8 cellular contexts compared by ENCODE assay signal in genomic region chr5:140175367-140176027, GRCh38. TPM values are rescaled to one million over a fixed set of nuclear protein-coding genes. Genes with fewer than 3 reads are reported as not detected.
A peak's percentile ranks its signal among the peaks of the same experiment; 100 is the strongest.
DNase-seq lines count a peak whose midpoint lies in the region; ATAC-seq and TF ChIP-seq lines count a peak whose summit lies in the region.

No MANE protein-coding gene starts in this region.

- CTCF ChIA-PET in Caco-2 (lab: Charles Lee), result interaction anchor here (1.0 kb wide), 1 partner anchor 170 kb away, joined by 3 read pairs; no protein-coding TSS in a partner anchor

- POLR2A ChIA-PET in Caco-2 (lab: Charles Lee), result interaction anchor here (0.6 to 1.8 kb wide), 2 partner anchors 68 to 171 kb away, joined by 3 to 5 read pairs; partner anchors contain the start of gene HBEGF

- peaks cover 13% of the 10 kb centered on the region; the same call in 1 of the 2 replicates for H3K4me1 ChIP-seq in Caco-2
- H3K4me1 ChIP-seq in neuronal stem cell (ENCODE audit: control insufficient read depth in 2 of 2, insufficient read depth in 1 of 2, low read depth in 1 of 2, low read length in 2 of 2), result peaks cover 8 to 11% of the 10 kb centered on the region in 2 donors
- peaks cover 44% of the 10 kb centered on the region for H3K4me1 ChIP-seq in suprapubic skin

- peak overlapping the region; percentile 93 for H2AFZ ChIP-seq in neuronal stem cell (ENCODE audit: low read length)

- H3K27ac Mint-ChIP-seq in Caco-2 (ENCODE audit: unreplicated experiment), result peak overlapping the region; percentile 100

- peak overlapping the region; percentile 71 for H2AK5ac ChIP-seq in neuronal stem cell (ENCODE audit: low read depth, low read length)

- H3K27ac ChIP-seq in HL-60 (replicated peaks) (peak overlapping the region; percentile 75), neuronal stem cell (replicated peaks; ENCODE audit: low read length) (peak overlapping the region; percentile 86), suprapubic skin (peak overlapping the region; percentile 98)

- peak in 1 of 2 experiments; percentile 19 for TF ChIP-seq CTCF in Caco-2 (IDR thresholded peaks at IDR 0.05; ENCODE audit: insufficient read depth in 1 of 2, low read depth in 1 of 2, low read length in 1 of 2, severe bottlenecking in 1 of 2, unreplicated experiment in 1 of 2)
- no peak for TF ChIP-seq CTCF in HL-60 (IDR thresholded peaks at IDR 0.05; ENCODE audit: insufficient read depth, low read length)
- TF ChIP-seq CTCF in suprapubic skin (IDR thresholded peaks at IDR 0.05), result peak in 1 of 2 donors; percentile 30

- ATAC-seq in GM21360 (IDR thresholded peaks at IDR 0.05; ENCODE audit: unreplicated experiment), result peak; percentile 39

- peak overlapping the region; percentile 81 for H2BK12ac ChIP-seq in neuronal stem cell (ENCODE audit: low read length)

- no CpG with 5 or more reads among the region's 58 CpGs for WGBS in neuronal stem cell (ENCODE audit: extremely low coverage in 2 of 2, insufficient read length in 2 of 2, insufficient replicate concordance in 1 of 2), 2 donors
- WGBS in suprapubic skin, result under 1% methylated on average over 30 of the region's 58 CpGs

- TF ChIP-seq POLR2A in suprapubic skin (IDR thresholded peaks at IDR 0.05), result no peak

- H3K9me3 ChIP-seq in Caco-2, result no peaks in the 10 kb centered on the region
- H3K9me3 ChIP-seq in neuronal stem cell (replicated peaks in 1 of 2; ENCODE audit: control insufficient read depth in 2 of 2, insufficient read depth in 1 of 2, low read depth in 1 of 2, low read length in 2 of 2), result no peaks in the 10 kb centered on the region
- H3K9me3 ChIP-seq in suprapubic skin, result no peaks in the 10 kb centered on the region

- H3K4me3 ChIP-seq in Caco-2 (ENCODE audit: low read depth, low read length) (peak overlapping the region; percentile 74), HL-60 (replicated peaks; ENCODE audit: insufficient read depth, low read length) (peak overlapping the region; percentile 74), neuronal stem cell (ENCODE audit: low read length in 2 of 2) (peak overlapping the region; percentile 91 to 99), suprapubic skin (peak overlapping the region; percentile 92)

- H3K4me1 Mint-ChIP-seq in Caco-2 (ENCODE audit: low read depth, unreplicated experiment), result peaks cover 11% of the 10 kb centered on the region

- no peak overlapping the region for H3K14ac ChIP-seq in neuronal stem cell (ENCODE audit: low read length)

- H3K27me3 Mint-ChIP-seq in Caco-2 (ENCODE audit: insufficient read depth, unreplicated experiment), result no peaks in the 10 kb centered on the region

- H3K36me3 Mint-ChIP-seq in Caco-2 (ENCODE audit: insufficient read depth, unreplicated experiment), result peaks cover 18% of the 10 kb centered on the region

- no peak overlapping the region for H4K91ac ChIP-seq in neuronal stem cell (ENCODE audit: low read depth, low read length, poor library complexity)

- peak overlapping the region; percentile 74 for H3K9ac ChIP-seq in neuronal stem cell (ENCODE audit: low read depth, low read length, poor library complexity)

- peak overlapping the region; percentile 96 for H3K4me2 ChIP-seq in neuronal stem cell (ENCODE audit: insufficient read depth, low read length, poor library complexity, severe bottlenecking)

- peak overlapping the region; percentile 97 for H2BK15ac ChIP-seq in neuronal stem cell (ENCODE audit: low read length)

- H2BK120ac ChIP-seq in neuronal stem cell (ENCODE audit: low read depth, low read length), result peak overlapping the region; percentile 38

- H3K4me3 Mint-ChIP-seq in Caco-2 (ENCODE audit: unreplicated experiment), result peak overlapping the region; percentile 99

- H3K36me3 ChIP-seq in Caco-2 (ENCODE audit: control insufficient read depth, insufficient read depth, low read length) (no peaks in the 10 kb centered on the region; the same call in 1 of the 2 replicates), neuronal stem cell (replicated peaks in 1 of 2; ENCODE audit: control insufficient read depth in 2 of 2, insufficient read depth in 2 of 2, low read length in 2 of 2) (no peaks in the 10 kb centered on the region), suprapubic skin (no peaks in the 10 kb centered on the region)

- H3K23ac ChIP-seq in neuronal stem cell (ENCODE audit: low read depth, low read length, poor library complexity), result peak overlapping the region; percentile 67

- DNase-seq in Caco-2 (peak; percentile 82 to 84), HL-60 (ENCODE audit: low read depth in 1 of 2, low spot score in 1 of 2) (peak; percentile 27 to 60), RPMI8226 (peak; percentile 78), foreskin melanocyte (peak; percentile 69), neuronal stem cell (ENCODE audit: low spot score) (peak; percentile 70), suprapubic skin (ENCODE audit: low spot score in 2 of 2) (peak; percentile 93)
- DNase-seq in activated gamma-delta T cell treated with anti-CD3 and anti-CD28 coated beads, Interleukin-2, amount 50 U/mL, for 16 hours (ENCODE audit: low read depth), result peak; percentile 40

- intact Hi-C loops in Caco-2 (cut with micrococcal nuclease; ENCODE audit: unreplicated experiment), result loop anchor here (1.0 to 5.0 kb wide), 3 partner anchors 44 to 175 kb away; no protein-coding TSS in a partner anchor

- no peaks in the 10 kb centered on the region for H3K27me3 ChIP-seq in Caco-2 (replicated peaks; ENCODE audit: control insufficient read depth, insufficient read depth, low read length)
- H3K27me3 ChIP-seq in HL-60 (ENCODE audit: insufficient read depth, poor library complexity, severe bottlenecking), result no peaks in the 10 kb centered on the region
- H3K27me3 ChIP-seq in neuronal stem cell (ENCODE audit: control insufficient read depth in 3 of 3, insufficient read depth in 3 of 3, low read depth in 1 of 3, low read length in 3 of 3), result no peaks in the 10 kb centered on the region
- no peaks in the 10 kb centered on the region for H3K27me3 ChIP-seq in suprapubic skin

- no peak for TF ChIP-seq EP300 in suprapubic skin (IDR thresholded peaks at IDR 0.05)

- H3K9me3 Mint-ChIP-seq in Caco-2 (ENCODE audit: unreplicated experiment), result no peaks in the 10 kb centered on the region

- H3K79me1 ChIP-seq in neuronal stem cell (ENCODE audit: low read depth, low read length), result no peaks in the 10 kb centered on the region

- H3K4ac ChIP-seq in neuronal stem cell (ENCODE audit: low read length), result no peak overlapping the region

- no peak overlapping the region for H4K8ac ChIP-seq in neuronal stem cell (ENCODE audit: low read depth, low read length)

- peak overlapping the region; percentile 89 for H3K18ac ChIP-seq in neuronal stem cell (ENCODE audit: low read length)

- BruUV-seq in Caco-2 (replicated peaks; lab: Mats Ljungman, UMichigan), result no TSS peak

- peak overlapping the region; percentile 90 for H2BK5ac ChIP-seq in neuronal stem cell (ENCODE audit: low read length)

RNA-seq across cellular contexts. Expression of gene CYSTM1, which starts 0.5 kb away (rescaled TPM):
- 93.5 and 102 TPM in 2 replicates for total RNA-seq in Caco-2 (2022)
- polyA plus RNA-seq in neuronal stem cell (2013, experiment 1 of 2), result 35.6 TPM
- 35.7 TPM for polyA plus RNA-seq in neuronal stem cell (2013, experiment 2 of 2)
- total RNA-seq in suprapubic skin, result 10 to 100 TPM; 21.0 to 66.4 (median 37.0) TPM

RNA-seq across cellular contexts. Expression of gene IGIP, which starts 49.8 kb away (rescaled TPM):
- total RNA-seq in Caco-2 (2022), result 3.7 TPM in 2 replicates
- polyA plus RNA-seq in neuronal stem cell (2013, experiment 1 of 2), result 0.47 TPM
- polyA plus RNA-seq in neuronal stem cell (2013, experiment 2 of 2), result 0.42 TPM
- 10 to 100 TPM in 2 of 4 donors, 1 to 10 TPM in 2; 6.1 to 16.5 (median 11.6) TPM for total RNA-seq in suprapubic skin

Comparison
In these comparisons a context has a peak if more than half of its experiments do, and no peak if none do; other contexts are left out.
1. Peak in every context shown above with its lines: DNase-seq, ATAC-seq, H3K4me3 ChIP-seq and H3K27ac ChIP-seq.
2. DNase-seq: peak in every context shown above with its lines; median percentile 93 in suprapubic skin; 83 in Caco-2; 78 in RPMI8226; 70 in neuronal stem cell; 69 in foreskin melanocyte; 44 in HL-60; 40 in activated gamma-delta T cell treated with anti-CD3 and anti-CD28 coated beads, Interleukin-2, amount 50 U/mL, for 16 hours.